ENCODE assay signal across 6 cellular contexts in genomic region chr9:71010258-71010657, GRCh38.
"Had no signal": no experiment of that assay in that cellular context is flagged by ENCODE, and none has a peak within 500 bp of the region (broad histone marks: within the 10 kb centered on the region; RNA-seq: fewer than 3 reads in every experiment).

No MANE protein-coding gene starts in this region.

- FAIRE-seq: HTR-8/SVneo had no signal

- H3K27ac ChIP-seq: HL-60, KMS-11 had no signal

- H3K9ac ChIP-seq: KMS-11 had no signal

- DNase-seq: Karpas-422, KBM-7, KG1 had no signal

- H3K4me2 ChIP-seq: KMS-11 had no signal
